In genomic region chr12:1594045-1594294, GRCh38 we compare ENCODE assay signal across 8 cellular contexts. TPM values are rescaled to one million over a fixed set of nuclear protein-coding genes. Genes with fewer than 3 reads are reported as not detected.
DNase-seq lines count a peak whose midpoint lies in the region; ATAC-seq and TF ChIP-seq lines count a peak whose summit lies in the region.

No MANE protein-coding gene starts in this region.

- peak overlapping the region; percentile 20 for H3K9ac ChIP-seq in rectal smooth muscle tissue (ENCODE audit: low read length)

- H3K4me3 Mint-ChIP-seq in activated CD8-positive, alpha-beta T cell treated with anti-CD3 and anti-CD28 coated beads for 36 hours, result peak overlapping the region; percentile 95

- H3K27ac ChIP-seq in heart left ventricle (peak overlapping the region; percentile 87 to 97 (median 93)), rectal smooth muscle tissue (ENCODE audit: low read depth, low read length) (peak overlapping the region; percentile 78)

- ATAC-seq in HG02610 (IDR thresholded peaks at IDR 0.05; ENCODE audit: unreplicated experiment), result peak; percentile 66
- peak; percentile 58 for ATAC-seq in activated CD8-positive, alpha-beta T cell treated with anti-CD3 and anti-CD28 coated beads for 36 hours
- peak in 3 of 4 donors; percentile 62 to 77 (median 64) for ATAC-seq in heart left ventricle

- H3K4me3 ChIP-seq in NB4 (ENCODE audit: low read depth, low read length) (peak overlapping the region; percentile 76), heart left ventricle (peak overlapping the region; percentile 58 to 99 (median 86)), rectal smooth muscle tissue (ENCODE audit: low read length) (peak overlapping the region; percentile 93)

- no peaks in the 10 kb centered on the region for H3K9me3 ChIP-seq in heart left ventricle

- WGBS in heart left ventricle, 4 donors, result 0 to 7% (median 0%) methylated on average over 3 to 36 of the region's 36 CpGs

- no peaks in the 10 kb centered on the region for H3K27me3 ChIP-seq in heart left ventricle
- no peaks in the 10 kb centered on the region for H3K27me3 ChIP-seq in rectal smooth muscle tissue (ENCODE audit: control insufficient read depth, insufficient read depth, low read length)

- CTCF ChIA-PET in activated CD8-positive, alpha-beta T cell treated with anti-CD3 and anti-CD28 coated beads for 36 hours (lab: Charles Lee), result interaction anchor here (1.2 to 3.7 kb wide), 5 partner anchors 9 to 476 kb away, joined by 4 to 33 read pairs (median 25); no protein-coding TSS in a partner anchor

- no peak overlapping the region for H3K27ac Mint-ChIP-seq in activated CD8-positive, alpha-beta T cell treated with anti-CD3 and anti-CD28 coated beads for 36 hours

- TF ChIP-seq CTCF in NB4 (IDR thresholded peaks at IDR 0.05; ENCODE audit: low read depth, low read length) (no peak), heart left ventricle (IDR thresholded peaks at IDR 0.05) (no peak)
- TF ChIP-seq CTCF in activated CD8-positive, alpha-beta T cell treated with anti-CD3 and anti-CD28 coated beads for 36 hours (IDR thresholded peaks at IDR 0.05), result no peak

- peak; percentile 59 for DNase-seq in stimulated activated CD4-positive, alpha-beta T cell treated with anti-CD3 and anti-CD28 coated beads, Interleukin-4, amount 100 ng/mL, for 24 hours
- DNase-seq in stimulated activated CD4-positive, alpha-beta T cell treated with anti-CD3 and anti-CD28 coated beads, Interleukin-15, amount 100 ng/mL, for 24 hours, result no peak
- peak; percentile 83 for DNase-seq in NB4 (ENCODE audit: low read depth)
- DNase-seq in activated CD8-positive, alpha-beta T cell treated with anti-CD3 and anti-CD28 coated beads for 36 hours, result peak; percentile 70
- peak in 4 of 5 donors; percentile 76 to 87 (median 80) for DNase-seq in heart left ventricle
- DNase-seq in LoVo (ENCODE audit: low spot score), result no peak

- TF ChIP-seq POLR2A in NB4 (IDR thresholded peaks at IDR 0.05; ENCODE audit: extremely low read depth, insufficient read length) (no peak), heart left ventricle (IDR thresholded peaks at IDR 0.05) (no peak)

- POLR2A ChIA-PET in activated CD8-positive, alpha-beta T cell treated with anti-CD3 and anti-CD28 coated beads for 36 hours (lab: Charles Lee), result interaction anchor here (2.0 to 2.4 kb wide), 2 partner anchors 9 to 12 kb away, joined by 8 to 27 read pairs; no protein-coding TSS in a partner anchor

- peaks cover 30% of the 10 kb centered on the region for H3K4me1 Mint-ChIP-seq in activated CD8-positive, alpha-beta T cell treated with anti-CD3 and anti-CD28 coated beads for 36 hours (ENCODE audit: low read depth)

- H3K4me1 ChIP-seq in heart left ventricle (peaks cover 0 to 57% (median 42%) of the 10 kb centered on the region in 12 donors), rectal smooth muscle tissue (ENCODE audit: control insufficient read depth, insufficient read depth, low read length) (peaks cover 24% of the 10 kb centered on the region)

- intact Hi-C loops in activated CD8-positive, alpha-beta T cell treated with anti-CD3 and anti-CD28 coated beads for 36 hours (cut with micrococcal nuclease), result loop anchor here (5.0 kb wide), 1 partner anchor 62 kb away; no protein-coding TSS in a partner anchor
- intact Hi-C loops in heart left ventricle (cut with DNase I), result loop anchor here in 4 of 10 donors (2.0 to 10.0 kb wide), 6 partner anchors 392 to 1019 kb away; partner anchors contain the start of genes ERC1 (in 2 of the 4) and RAD52 (in 1 of the 4)

- H3K36me3 ChIP-seq in heart left ventricle (no peaks in the 10 kb centered on the region), rectal smooth muscle tissue (ENCODE audit: control insufficient read depth, insufficient read depth, low read length) (no peaks in the 10 kb centered on the region)

- H3K36me3 Mint-ChIP-seq in activated CD8-positive, alpha-beta T cell treated with anti-CD3 and anti-CD28 coated beads for 36 hours (ENCODE audit: low read depth), result peaks cover 27% of the 10 kb centered on the region

- no peaks in the 10 kb centered on the region for H3K9me3 Mint-ChIP-seq in activated CD8-positive, alpha-beta T cell treated with anti-CD3 and anti-CD28 coated beads for 36 hours

- H3K27me3 Mint-ChIP-seq in activated CD8-positive, alpha-beta T cell treated with anti-CD3 and anti-CD28 coated beads for 36 hours, result no peaks in the 10 kb centered on the region

RNA-seq across cellular contexts. Expression of gene FBXL14, which starts 0.4 kb away (rescaled TPM):
- 10 to 100 TPM; 23.3 to 25.1 TPM for total RNA-seq in activated CD8-positive, alpha-beta T cell treated with anti-CD3 and anti-CD28 coated beads for 36 hours
- 10 to 100 TPM in 1 of 9 donors, 1 to 10 TPM in 8; 4.7 to 10.1 (median 8.4) TPM for total RNA-seq in heart left ventricle
- 1 to 10 TPM; 1.7 to 9.0 TPM for polyA plus RNA-seq in heart left ventricle

RNA-seq across cellular contexts. Expression of gene WNT5B, which starts 35.1 kb away (rescaled TPM):
- total RNA-seq in activated CD8-positive, alpha-beta T cell treated with anti-CD3 and anti-CD28 coated beads for 36 hours, result not detected
- total RNA-seq in heart left ventricle, result 1 to 10 TPM in 5 of 9 donors, under 1 TPM in 4; 0.52 to 3.9 (median 1.3) TPM
- polyA plus RNA-seq in heart left ventricle, result 1 to 10 TPM; 1.3 to 1.7 TPM

Comparison
In these comparisons a context has a peak if more than half of its experiments do, and no peak if none do; other contexts are left out.
1. DNase-seq: peak in stimulated activated CD4-positive, alpha-beta T cell treated with anti-CD3 and anti-CD28 coated beads, Interleukin-4, amount 100 ng/mL, for 24 hours (single experiment), NB4 (single experiment), activated CD8-positive, alpha-beta T cell treated with anti-CD3 and anti-CD28 coated beads for 36 hours (single experiment) and heart left ventricle (4 of 5); none in stimulated activated CD4-positive, alpha-beta T cell treated with anti-CD3 and anti-CD28 coated beads, Interleukin-15, amount 100 ng/mL, for 24 hours (single experiment) and LoVo (single experiment).
2. Peak in every context shown above with its lines, with median percentiles within 50 percentile points of each other: ATAC-seq and H3K4me3 ChIP-seq.